Comparison of ENCODE assay signal across 23 cellular contexts in the genomic region with DNA sequence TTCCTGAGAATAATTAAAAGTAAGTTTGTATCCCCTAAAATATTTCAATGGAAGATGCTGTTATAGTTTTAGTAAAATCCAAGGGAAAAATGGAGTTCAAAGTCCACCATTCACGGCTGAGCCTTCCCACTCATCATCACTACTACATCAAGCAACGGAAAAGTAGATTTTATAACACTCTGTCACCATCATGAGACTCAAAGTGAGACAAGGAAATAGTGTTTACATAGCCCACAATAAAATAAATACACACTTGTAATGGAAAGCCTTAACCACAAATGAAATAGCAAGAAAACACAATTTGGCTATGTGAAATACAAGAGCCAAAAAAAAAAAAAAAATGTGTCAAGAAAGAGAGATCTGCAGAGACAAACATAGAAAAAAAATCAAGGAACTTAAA.
DNase-seq lines count a peak whose midpoint lies in the region; ATAC-seq lines count a peak whose summit lies in the region.
"Had no signal": no experiment of that assay in that cellular context is flagged by ENCODE, and none has a peak within 500 bp of the region (broad histone marks: within the 10 kb centered on the region; RNA-seq: fewer than 3 reads in every experiment).

No MANE protein-coding gene starts in this region.

- no peaks in the 10 kb centered on the region for H3K36me3 ChIP-seq in SK-N-MC (ENCODE audit: insufficient read depth, low read length)
- H3K36me3 ChIP-seq: BLaER1 treated with 17β-estradiol and CSF1 and Interleukin-3, amounts not matched to agents 10 nM and 100 nM had no signal

- no peak for ATAC-seq in GM21529 (IDR thresholded peaks at IDR 0.05; ENCODE audit: unreplicated experiment)
- ATAC-seq: A549; CD8-positive, alpha-beta T cell; GM12878 had no signal

- 0 out of 2 replicates have a peak overlapping the region, but pooled peaks have one; percentile 7 for H3K4me3 ChIP-seq in SK-N-MC
- H3K4me3 ChIP-seq: A549; BLaER1 treated with 17β-estradiol and CSF1 and Interleukin-3, amounts not matched to agents 10 nM and 100 nM; GM12878 had no signal

- H3K9me3 ChIP-seq in SK-N-MC (ENCODE audit: low read depth, low read length) = no peaks in the 10 kb centered on the region
- H3K9me3 ChIP-seq: BLaER1 treated with 17β-estradiol and CSF1 and Interleukin-3, amounts not matched to agents 10 nM and 100 nM had no signal

- no peak overlapping the region for H3K9ac ChIP-seq in SK-N-MC (ENCODE audit: insufficient read length)
- H3K9ac ChIP-seq: BLaER1 treated with 17β-estradiol and CSF1 and Interleukin-3, amounts not matched to agents 10 nM and 100 nM had no signal

- DNase-seq in DMS79 treated with DMSO at 0.1 percent for 48 hours (lab: John Stamatoyannopoulos, UW) = peak; percentile 39
- no peak for DNase-seq in DMS79 (lab: John Stamatoyannopoulos, UW)
- DNase-seq in COLO829 (ENCODE audit: low spot score) = peak; percentile 9
- peak; percentile 7 for DNase-seq in M059J (ENCODE audit: low read depth)
- DNase-seq in SK-N-MC (ENCODE audit: low read depth, low spot score) = no peak
- no peak for DNase-seq in dedifferentiated amniotic fluid mesenchymal stem cell (ENCODE audit: extremely low spot score)
- DNase-seq in putamen (ENCODE audit: low spot score) = no peak
- DNase-seq: AML-193; CD4-positive, alpha-beta T cell; CD8-positive, alpha-beta T cell; COR-L47; DMS 273 treated with DMSO at 0.1 percent for 48 hours; DMS153; DMS53; DND-41; EL; GDM1 had no signal

- H3K27ac ChIP-seq in SK-N-MC = no peak overlapping the region
- H3K27ac ChIP-seq: 22Rv1; A549; BLaER1 treated with 17β-estradiol and CSF1 and Interleukin-3, amounts not matched to agents 10 nM and 100 nM; C4-2B had no signal

Comparison
In these comparisons a context has a peak if more than half of its experiments do, and no peak if none do; other contexts are left out.
1. DNase-seq: peak in DMS79 treated with DMSO at 0.1 percent for 48 hours (single experiment), COLO829 (single experiment) and M059J (single experiment); none in DMS79 (single experiment), SK-N-MC (single experiment), dedifferentiated amniotic fluid mesenchymal stem cell (single experiment) and putamen (single experiment).